ENCODE assay signal across 11 cellular contexts in the genomic region with DNA sequence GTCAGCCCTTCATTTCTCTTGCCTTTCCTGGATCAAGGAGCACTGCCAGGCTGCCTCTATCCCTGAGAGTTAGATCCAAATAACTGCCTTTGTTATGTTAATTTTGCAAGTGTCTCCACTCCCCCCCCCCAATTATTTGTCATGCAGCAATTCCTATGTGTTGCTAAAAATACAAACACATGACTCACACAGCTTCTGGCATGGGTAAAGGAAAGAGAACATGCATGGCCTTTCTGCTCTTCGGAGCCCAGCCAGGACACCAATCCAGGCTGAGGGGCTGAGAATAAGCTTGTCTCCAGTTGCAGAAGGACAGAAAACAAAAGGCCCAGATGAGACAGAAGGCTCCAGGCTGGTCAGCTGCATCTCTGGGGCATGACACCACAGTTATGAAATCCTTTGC.
DNase-seq lines count a peak whose midpoint lies in the region; ATAC-seq and TF ChIP-seq lines count a peak whose summit lies in the region.
"Had no signal": no experiment of that assay in that cellular context is flagged by ENCODE, and none has a peak within 500 bp of the region (broad histone marks: within the 10 kb centered on the region; RNA-seq: fewer than 3 reads in every experiment).

No MANE protein-coding gene starts in this region.

- peak overlapping the region in 1 of 3 donors; percentile 58 for H3K9ac ChIP-seq in skeletal muscle tissue (ENCODE audit: low read depth in 1 of 3, low read length in 3 of 3)

- no peaks in the 10 kb centered on the region for H3K36me3 Mint-ChIP-seq in GM23338 (ENCODE audit: low read depth)
- H3K36me3 Mint-ChIP-seq in glutamatergic neuron (ENCODE audit: unreplicated experiment), result no peaks in the 10 kb centered on the region
- no peaks in the 10 kb centered on the region for H3K36me3 Mint-ChIP-seq in T-cell

- DNase-seq in GM23338 (ENCODE audit: low spot score) (no peak), glutamatergic neuron (peak; percentile 2), SHP77 treated with DMSO at 0.1 percent for 48 hours (lab: John Stamatoyannopoulos, UW) (no peak), NCI-H69 (lab: John Stamatoyannopoulos, UW) (no peak), T-cell (no peak)
- DNase-seq: activated naive CD4-positive, alpha-beta T cell treated with Interleukin-2 at 50 U/mL for 16 hours; left colon; MM.1S had no signal

- ATAC-seq in GM23338 (peak; percentile 65), GM21576 (IDR thresholded peaks at IDR 0.05; ENCODE audit: unreplicated experiment) (no peak), T-cell (replicated peaks in 1 of 4) (no peak)
- ATAC-seq: left colon had no signal

- H3K9me3 Mint-ChIP-seq in GM23338 (no peaks in the 10 kb centered on the region; the same call in 2 of the 3 replicates), glutamatergic neuron (ENCODE audit: unreplicated experiment) (peaks cover 2% of the 10 kb centered on the region), T-cell (no peaks in the 10 kb centered on the region)

- H4K20me1 ChIP-seq in GM23338 (replicated peaks; ENCODE audit: insufficient read depth), result no peaks in the 10 kb centered on the region

- H3K79me2 ChIP-seq in GM23338 (replicated peaks; ENCODE audit: insufficient read depth), result no peaks in the 10 kb centered on the region

- H3K9me2 ChIP-seq in GM23338 (ENCODE audit: insufficient read depth), result peaks cover 30% of the 10 kb centered on the region

- H3K4me1 ChIP-seq in GM23338 (ENCODE audit: insufficient read depth) (peaks cover 18% of the 10 kb centered on the region), skeletal muscle tissue (ENCODE audit: control insufficient read depth in 3 of 3, insufficient read depth in 3 of 3, low read length in 3 of 3) (peaks cover 24 to 42% (median 40%) of the 10 kb centered on the region in 3 donors)

- H3K4me3 ChIP-seq in GM23338 (no peak overlapping the region), skeletal muscle tissue (ENCODE audit: low read length in 3 of 3) (peak overlapping the region; percentile 9 to 54 (median 34))

- CTCF ChIA-PET in T-cell (lab: Charles Lee), result no interaction called here

- H3K36me3 ChIP-seq in GM23338 (ENCODE audit: insufficient read depth) (no peaks in the 10 kb centered on the region), skeletal muscle tissue (ENCODE audit: control insufficient read depth in 3 of 3, insufficient read depth in 3 of 3, low read length in 3 of 3) (no peaks in the 10 kb centered on the region)

- H3K27ac Mint-ChIP-seq in GM23338 (no peak overlapping the region), glutamatergic neuron (ENCODE audit: unreplicated experiment) (no peak overlapping the region), T-cell (peak overlapping the region in 1 of 2 donors; percentile 29)

- no peaks in the 10 kb centered on the region for H3K9me3 ChIP-seq in skeletal muscle tissue (ENCODE audit: control insufficient read depth in 3 of 3, low read length in 3 of 3)

- H3K27me3 Mint-ChIP-seq in GM23338 (ENCODE audit: insufficient read depth, low read depth, poor library complexity), result peaks cover 8% of the 10 kb centered on the region
- H3K27me3 Mint-ChIP-seq in glutamatergic neuron (ENCODE audit: unreplicated experiment), result no peaks in the 10 kb centered on the region
- peaks cover 0 to under 1% of the 10 kb centered on the region in 2 donors for H3K27me3 Mint-ChIP-seq in T-cell

- H3K4me2 ChIP-seq in GM23338, result peak overlapping the region; percentile 60

- POLR2A ChIA-PET in T-cell (lab: Charles Lee), result interaction anchor here in 1 of 2 donors (0.5 kb wide), 1 partner anchor 171 kb away, joined by 4 read pairs; no protein-coding TSS in a partner anchor

- peaks cover 23% of the 10 kb centered on the region for H3K4me1 Mint-ChIP-seq in GM23338
- H3K4me1 Mint-ChIP-seq in glutamatergic neuron (ENCODE audit: low read depth, unreplicated experiment), result peaks cover 7% of the 10 kb centered on the region
- no peaks in the 10 kb centered on the region for H3K4me1 Mint-ChIP-seq in T-cell

- H3K4me3 Mint-ChIP-seq in GM23338 (no peak overlapping the region), glutamatergic neuron (ENCODE audit: unreplicated experiment) (no peak overlapping the region), T-cell (no peak overlapping the region)

- H3F3A ChIP-seq in GM23338 (replicated peaks; ENCODE audit: low read depth), result no peaks in the 10 kb centered on the region; the same call in 1 of the 2 replicates

- H3K27me3 ChIP-seq in GM23338 (ENCODE audit: insufficient read depth) (no peaks in the 10 kb centered on the region; the same call in 1 of the 2 replicates), skeletal muscle tissue (ENCODE audit: control insufficient read depth in 3 of 3, insufficient read depth in 3 of 3, low read length in 3 of 3) (no peaks in the 10 kb centered on the region)

- H2AFZ ChIP-seq in GM23338, result no peak overlapping the region

- H3K27ac ChIP-seq in GM23338 (ENCODE audit: low read depth), result no peak overlapping the region
- H3K27ac ChIP-seq in angular gyrus (ENCODE audit: low read depth, low read length), result peak overlapping the region; percentile 51
- peak overlapping the region; percentile 75 for H3K27ac ChIP-seq in skeletal muscle tissue (ENCODE audit: low read depth, low read length)

- TF ChIP-seq CTCF in GM23338 (conservative IDR thresholded peaks at IDR 0.05; ENCODE audit: low read depth in 2 of 2) (no peak), glutamatergic neuron (IDR thresholded peaks at IDR 0.05; ENCODE audit: partially characterized antibody, unreplicated experiment) (no peak)

TF ChIP-seq in GM23338, 12 proteins besides CTCF, POLR2A, EP300 and RAD21:
- TF ChIP-seq EZH2phosphoT487 (IDR thresholded peaks at IDR 0.05; ENCODE audit: unreplicated experiment), result no peak
- no peak for TF ChIP-seq JUNB (IDR thresholded peaks at IDR 0.05; ENCODE audit: unreplicated experiment)
- TF ChIP-seq ZNF331 (CRISPR knock-in tag; IDR thresholded peaks at IDR 0.05; ENCODE audit: low read depth), result no peak
- TF ChIP-seq CREB1 (CRISPR knock-in tag; IDR thresholded peaks at IDR 0.05; ENCODE audit: low read depth), result no peak
- no peak for TF ChIP-seq ZNF114 (CRISPR knock-in tag; IDR thresholded peaks at IDR 0.05)
